ENCODE assay signal across 15 cellular contexts in the genomic region with DNA sequence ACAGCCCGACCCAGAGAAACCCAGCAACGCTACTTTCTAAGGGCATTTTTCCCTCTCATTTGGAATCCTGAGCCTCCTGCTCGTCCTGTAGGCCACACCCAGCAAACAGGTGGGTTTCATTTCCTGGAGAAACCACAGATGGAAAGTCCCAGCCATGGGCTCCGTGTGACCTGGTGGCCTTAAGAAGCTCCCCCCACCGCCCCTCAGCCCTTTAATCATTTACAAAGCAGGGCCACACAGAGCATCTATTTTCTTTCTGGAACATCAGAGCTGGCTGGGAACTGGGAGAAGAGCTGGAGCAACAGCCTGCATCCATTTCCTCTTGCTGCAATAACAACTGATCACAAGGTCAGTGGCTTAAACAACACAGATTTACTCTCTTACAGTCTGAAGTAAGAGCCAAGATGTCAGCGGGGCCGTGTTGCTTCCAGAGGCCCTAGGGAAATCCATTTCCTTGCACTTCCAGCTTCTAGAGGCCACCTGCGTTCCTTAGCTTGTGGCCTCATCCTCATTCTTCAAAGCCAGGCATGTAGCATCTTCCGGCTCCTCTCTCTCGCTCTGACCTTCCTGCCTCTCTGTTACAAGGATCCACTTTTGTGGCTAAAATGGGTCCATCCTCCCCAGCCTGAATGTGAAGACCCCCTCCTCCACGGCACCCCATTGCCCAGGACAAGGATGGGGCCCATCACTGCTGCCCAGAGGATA. TPM values are rescaled to one million over a fixed set of nuclear protein-coding genes. Genes with fewer than 3 reads are reported as not detected.
DNase-seq lines count a peak whose midpoint lies in the region; ATAC-seq and TF ChIP-seq lines count a peak whose summit lies in the region.
"Had no signal": no experiment of that assay in that cellular context is flagged by ENCODE, and none has a peak within 500 bp of the region (broad histone marks: within the 10 kb centered on the region; RNA-seq: fewer than 3 reads in every experiment).

No MANE protein-coding gene starts in this region.

- H3K27me3 Mint-ChIP-seq in activated T-helper 17 cell treated with anti-CD3 and anti-CD28 coated beads, Interleukin-2, amount 50 U/mL, for 72 hours: peaks cover 4% of the 10 kb centered on the region
- H3K27me3 Mint-ChIP-seq in type B pancreatic cell: no peaks in the 10 kb centered on the region

- peak overlapping the region; percentile 70 for H3K27ac Mint-ChIP-seq in activated T-helper 17 cell treated with anti-CD3 and anti-CD28 coated beads, Interleukin-2, amount 50 U/mL, for 72 hours
- peak overlapping the region; percentile 21 for H3K27ac Mint-ChIP-seq in type B pancreatic cell
- H3K27ac Mint-ChIP-seq: stimulated activated naive CD8-positive, alpha-beta T cell treated with anti-CD3 and anti-CD28 coated beads, Interleukin-15, Interleukin-2, amounts not matched to agents 100 ng/mL and 50 ng/mL, for 24 hours had no signal

- H3K4me3 Mint-ChIP-seq in activated T-helper 17 cell treated with anti-CD3 and anti-CD28 coated beads, Interleukin-2, amount 50 U/mL, for 72 hours: peak overlapping the region; percentile 37
- H3K4me3 Mint-ChIP-seq in type B pancreatic cell: no peak overlapping the region
- H3K4me3 Mint-ChIP-seq: stimulated activated naive CD8-positive, alpha-beta T cell treated with anti-CD3 and anti-CD28 coated beads, Interleukin-15, Interleukin-2, amounts not matched to agents 100 ng/mL and 50 ng/mL, for 24 hours had no signal

- TF ChIP-seq CTCF in type B pancreatic cell (conservative IDR thresholded peaks at IDR 0.05): no peak

- DNase-seq in stimulated activated CD4-positive, alpha-beta T cell treated with anti-CD3 and anti-CD28 coated beads, Interleukin-2, amount 100 ng/mL, for 24 hours: peak; percentile 32
- DNase-seq in stimulated activated CD4-positive, alpha-beta T cell treated with anti-CD3 and anti-CD28 coated beads, Interleukin-12 subunit alpha, Interleukin-12 subunit beta, amount 100 ng/mL, for 4 hours: no peak
- DNase-seq in type B pancreatic cell (ENCODE audit: extremely low spot score, unreplicated experiment) (no peak), DMS79 treated with DMSO at 0.1 percent for 48 hours (lab: John Stamatoyannopoulos, UW) (no peak), retina (no peak)
- DNase-seq: AML-193, amniotic stem cell, HCEC 1CT, midbrain, NCI-H1436 had no signal

- H3K4me1 Mint-ChIP-seq in activated T-helper 17 cell treated with anti-CD3 and anti-CD28 coated beads, Interleukin-2, amount 50 U/mL, for 72 hours: peaks cover 50% of the 10 kb centered on the region
- peaks cover 37% of the 10 kb centered on the region for H3K4me1 Mint-ChIP-seq in type B pancreatic cell (ENCODE audit: unreplicated experiment)

- no peaks in the 10 kb centered on the region for H3K36me3 Mint-ChIP-seq in activated T-helper 17 cell treated with anti-CD3 and anti-CD28 coated beads, Interleukin-2, amount 50 U/mL, for 72 hours (ENCODE audit: low read depth)
- H3K36me3 Mint-ChIP-seq in type B pancreatic cell: no peaks in the 10 kb centered on the region

- ATAC-seq in HG03159 (IDR thresholded peaks at IDR 0.05; ENCODE audit: unreplicated experiment) (peak; percentile 62), esophagus mucosa (no peak)
- ATAC-seq in activated T-helper 17 cell treated with anti-CD3 and anti-CD28 coated beads, Interleukin-2, amount 50 U/mL, for 72 hours (replicated peaks): peak; percentile 28

- peaks cover 4% of the 10 kb centered on the region for H3K9me3 Mint-ChIP-seq in activated T-helper 17 cell treated with anti-CD3 and anti-CD28 coated beads, Interleukin-2, amount 50 U/mL, for 72 hours
- H3K9me3 Mint-ChIP-seq in type B pancreatic cell: peaks cover 4% of the 10 kb centered on the region
- H3K9me3 Mint-ChIP-seq: stimulated activated naive CD8-positive, alpha-beta T cell treated with anti-CD3 and anti-CD28 coated beads, Interleukin-15, Interleukin-2, amounts not matched to agents 100 ng/mL and 50 ng/mL, for 24 hours had no signal

RNA-seq across cellular contexts. Expression of a gene that starts 40.5 kb away (rescaled TPM):
- total RNA-seq in activated T-helper 17 cell treated with anti-CD3 and anti-CD28 coated beads, Interleukin-2, amount 50 U/mL, for 72 hours: not detected
- not detected in 2 replicates for total RNA-seq in type B pancreatic cell (ENCODE audit: low replicate concordance)
- total RNA-seq in esophagus mucosa: not detected
- total RNA-seq: skeletal muscle tissue had no signal

RNA-seq across cellular contexts. Expression of a gene that starts 45.6 kb away (rescaled TPM):
- 10 to 100 TPM; 27.2 to 61.1 TPM for total RNA-seq in activated T-helper 17 cell treated with anti-CD3 and anti-CD28 coated beads, Interleukin-2, amount 50 U/mL, for 72 hours
- 31.4 and 33.5 TPM in 2 replicates for total RNA-seq in type B pancreatic cell (ENCODE audit: low replicate concordance)
- total RNA-seq in esophagus mucosa: 18.8 TPM

Comparison
In these comparisons a context has a peak if more than half of its experiments do, and no peak if none do; other contexts are left out.
1. DNase-seq: peak in stimulated activated CD4-positive, alpha-beta T cell treated with anti-CD3 and anti-CD28 coated beads, Interleukin-2, amount 100 ng/mL, for 24 hours (2 of 2); none in stimulated activated CD4-positive, alpha-beta T cell treated with anti-CD3 and anti-CD28 coated beads, Interleukin-12 subunit alpha, Interleukin-12 subunit beta, amount 100 ng/mL, for 4 hours (single experiment), type B pancreatic cell (single experiment), DMS79 treated with DMSO at 0.1 percent for 48 hours (single experiment) and retina (single experiment).